ENCODE assay signal across 8 cellular contexts in genomic region chr3:194333212-194333980, GRCh38. TPM values are rescaled to one million over a fixed set of nuclear protein-coding genes. Genes with fewer than 3 reads are reported as not detected.
DNase-seq lines count a peak whose midpoint lies in the region; TF ChIP-seq lines count a peak whose summit lies in the region.

No MANE protein-coding gene starts in this region.

- H3K4me3 ChIP-seq in NT2/D1 (ENCODE audit: insufficient read length, low read depth) (peak overlapping the region; percentile 49), left ventricle myocardium inferior (peak overlapping the region; percentile 65), retinal pigment epithelial cell (ENCODE audit: low read length) (peak overlapping the region; percentile 54)

- no peaks in the 10 kb centered on the region for H3K9me3 ChIP-seq in NT2/D1 (ENCODE audit: insufficient read depth, low read length)
- no peaks in the 10 kb centered on the region for H3K9me3 ChIP-seq in left ventricle myocardium inferior (replicated peaks)

- in situ Hi-C loops in G401 (cut with HindIII; ENCODE audit: low sequenced_read_pairs), result no loop called here

- H3K9ac ChIP-seq in NT2/D1 (ENCODE audit: insufficient read length, low read depth), result peak overlapping the region; percentile 84

- peak; percentile 99 for TF ChIP-seq CTCF in left ventricle myocardium inferior (IDR thresholded peaks at IDR 0.05; ENCODE audit: borderline replicate concordance)
- peak; percentile 93 for TF ChIP-seq CTCF in retinal pigment epithelial cell (conservative IDR thresholded peaks at IDR 0.05; ENCODE audit: low read depth, low read length)

- H3K4me1 ChIP-seq in NT2/D1 (ENCODE audit: insufficient read depth, insufficient read length) (peaks cover 22% of the 10 kb centered on the region), left ventricle myocardium inferior (peaks cover 32% of the 10 kb centered on the region)

- no peak overlapping the region for H3K27ac ChIP-seq in left ventricle myocardium inferior (replicated peaks)

- DNase-seq in G401 (ENCODE audit: low spot score) (peak; percentile 77), HEK293T (ENCODE audit: extremely low spot score) (peak; percentile 76), NT2/D1 (ENCODE audit: low read depth, low spot score) (no peak), left ventricle myocardium inferior (peak; percentile 87), retinal pigment epithelial cell (ENCODE audit: low read depth) (no peak), COR-L47 (lab: John Stamatoyannopoulos, UW) (no peak), NCI-H2107 treated with DMSO at 0.1 percent for 48 hours (lab: John Stamatoyannopoulos, UW; ENCODE audit: unreplicated experiment) (no peak)
- peak; percentile 88 for DNase-seq in activated naive CD4-positive, alpha-beta T cell treated with anti-CD3 and anti-CD28 coated beads, Interleukin-2, amount 50 U/mL, for 16 hours

- H3K36me3 ChIP-seq in NT2/D1 (ENCODE audit: insufficient read depth, insufficient read length, low read length), result no peaks in the 10 kb centered on the region
- no peaks in the 10 kb centered on the region for H3K36me3 ChIP-seq in left ventricle myocardium inferior

- intact Hi-C loops in left ventricle myocardium inferior (cut with micrococcal nuclease), result loop anchor here (10.0 kb wide), 1 partner anchor 71 kb away; no protein-coding TSS in a partner anchor

- CTCF ChIA-PET in HEK293T (lab: Yijun Ruan, JAX), result interaction anchor here (0.6 to 1.1 kb wide), 7 partner anchors 17 to 613 kb away, joined by 3 to 6 read pairs (median 3); no protein-coding TSS in a partner anchor

- POLR2A ChIA-PET in HEK293T (lab: Yijun Ruan, JAX), result no interaction called here

- H3K27me3 ChIP-seq in NT2/D1 (ENCODE audit: insufficient read depth, insufficient read length) (peaks cover 28% of the 10 kb centered on the region), left ventricle myocardium inferior (ENCODE audit: low read depth) (peaks cover 87% of the 10 kb centered on the region)

TF ChIP-seq in HEK293T, 16 proteins besides CTCF, POLR2A, EP300 and RAD21:
- no peak for TF ChIP-seq FOXA1 (IDR thresholded peaks at IDR 0.05)
- no peak for TF ChIP-seq FOXK2 (IDR thresholded peaks at IDR 0.05)
- no peak for TF ChIP-seq NFRKB (IDR thresholded peaks at IDR 0.05)
- peak; percentile 86 for TF ChIP-seq L3MBTL2 (conservative IDR thresholded peaks at IDR 0.05)
- TF ChIP-seq ZNF384 (IDR thresholded peaks at IDR 0.05), result no peak
- TF ChIP-seq CTBP1 (IDR thresholded peaks at IDR 0.05; ENCODE audit: borderline replicate concordance), result no peak

RNA-seq across cellular contexts. Expression of gene CPN2, which starts 17.7 kb away (rescaled TPM):
- total RNA-seq in G401 (2014; rRNA removed; shearing (Covaris generic)), result not detected in 2 replicates
- 2.4 TPM for total RNA-seq in left ventricle myocardium inferior

RNA-seq across cellular contexts. Expression of gene LRRC15, which starts 36.1 kb away (rescaled TPM):
- total RNA-seq in G401 (2014; rRNA removed; shearing (Covaris generic)), result 0.14 and 0.55 TPM in 2 replicates
- total RNA-seq in left ventricle myocardium inferior, result 0.14 TPM

Comparison
In these comparisons a context has a peak if more than half of its experiments do, and no peak if none do; other contexts are left out.
1. DNase-seq: peak in G401 (single experiment), HEK293T (single experiment), activated naive CD4-positive, alpha-beta T cell treated with anti-CD3 and anti-CD28 coated beads, Interleukin-2, amount 50 U/mL, for 16 hours (single experiment) and left ventricle myocardium inferior (single experiment); none in NT2/D1 (single experiment), retinal pigment epithelial cell (single experiment), COR-L47 (single experiment) and NCI-H2107 treated with DMSO at 0.1 percent for 48 hours (single experiment).
2. Peak in every context shown above with its lines, with median percentiles within 50 percentile points of each other: H3K4me3 ChIP-seq.